In the genomic region with DNA sequence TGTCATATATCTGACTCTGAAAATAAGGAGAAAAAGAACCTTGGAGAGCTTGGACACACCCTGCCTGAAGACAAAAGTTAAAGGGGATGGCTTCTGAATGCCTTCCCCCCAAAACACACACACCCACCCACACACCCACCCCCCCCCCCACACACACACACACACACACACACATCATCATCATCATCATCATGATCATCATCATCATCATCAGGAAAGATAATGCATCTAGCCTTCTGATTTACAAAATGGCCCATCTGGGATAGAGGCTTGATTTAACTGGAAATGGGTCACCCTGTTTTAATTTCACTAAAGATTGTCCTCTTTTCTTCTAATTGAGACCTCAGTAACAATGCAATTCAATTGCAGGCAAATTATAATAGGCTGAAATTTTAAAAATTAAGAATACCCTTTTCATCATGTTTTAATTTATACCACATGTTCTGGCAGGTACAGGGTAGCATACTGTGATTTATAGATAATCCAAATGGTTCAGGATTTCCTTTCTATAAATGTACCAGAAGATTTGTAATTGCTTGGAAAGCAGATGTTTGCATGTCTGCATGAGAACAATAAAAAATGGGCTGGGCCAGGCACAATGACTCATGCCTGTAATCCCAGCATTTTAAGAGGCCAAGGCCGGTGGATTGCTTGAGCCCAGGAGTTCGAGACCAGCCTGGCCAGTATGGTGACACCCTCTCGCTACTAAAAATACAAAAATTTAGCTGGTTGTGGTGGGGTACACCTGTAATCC, we compare ENCODE assay signal across 19 cellular contexts. TPM values are rescaled to one million over a fixed set of nuclear protein-coding genes. Genes with fewer than 3 reads are reported as not detected.
DNase-seq lines count a peak whose midpoint lies in the region; ATAC-seq and TF ChIP-seq lines count a peak whose summit lies in the region.
"Had no signal": no experiment of that assay in that cellular context is flagged by ENCODE, and none has a peak within 500 bp of the region (broad histone marks: within the 10 kb centered on the region; RNA-seq: fewer than 3 reads in every experiment).

No MANE protein-coding gene starts in this region.

- no peak overlapping the region for H3K4me3 Mint-ChIP-seq in naive thymus-derived CD4-positive, alpha-beta T cell
- no peak overlapping the region for H3K4me3 Mint-ChIP-seq in mesothelial cell of epicardium
- H3K4me3 Mint-ChIP-seq: activated CD4-positive, alpha-beta T cell treated with anti-CD3 and anti-CD28 coated beads for 36 hours; stimulated activated naive B cell treated with anti-CD40 and anti-IgM and Interleukin-4, amounts not matched to agents 10 μg/mL and 1 μg/mL and 100 μg/mL, for 72 hours had no signal

- H3K9me1 ChIP-seq in IMR-90 (ENCODE audit: insufficient read depth, low read length): peaks cover 8% of the 10 kb centered on the region; the same call in 1 of the 2 replicates

- H2AK9ac ChIP-seq in IMR-90 (replicated peaks; ENCODE audit: low read depth, low read length, poor library complexity): no peak overlapping the region

- BruUV-seq in IMR-90 (replicated peaks; lab: Mats Ljungman, UMichigan): no TSS peak

- H3K9me3 Mint-ChIP-seq in naive thymus-derived CD4-positive, alpha-beta T cell: peaks cover 0 to 14% (median 3%) of the 10 kb centered on the region in 11 donors
- H3K9me3 Mint-ChIP-seq in mesothelial cell of epicardium: peaks cover 11% of the 10 kb centered on the region

- peaks cover 0 to 15% (median 8%) of the 10 kb centered on the region in 5 donors for H3K27me3 Mint-ChIP-seq in naive thymus-derived CD4-positive, alpha-beta T cell
- no peaks in the 10 kb centered on the region for H3K27me3 Mint-ChIP-seq in mesothelial cell of epicardium (ENCODE audit: low read depth)

- H3K14ac ChIP-seq in IMR-90 (replicated peaks; ENCODE audit: low read depth, low read length): no peak overlapping the region

- no peak overlapping the region for H3K18ac ChIP-seq in IMR-90 (ENCODE audit: low read depth, low read length)

- peaks cover 5% of the 10 kb centered on the region for H3K4me1 ChIP-seq in IMR-90 (ENCODE audit: control insufficient read depth, insufficient read depth, low read length)
- H3K4me1 ChIP-seq in mucosa of descending colon (ENCODE audit: low read depth): peaks cover 3% of the 10 kb centered on the region
- H3K4me1 ChIP-seq in naive thymus-derived CD4-positive, alpha-beta T cell (ENCODE audit: control insufficient read depth in 2 of 2, insufficient read depth in 2 of 2, low read length in 2 of 2): peaks cover 0 to 4% of the 10 kb centered on the region in 2 donors
- H3K4me1 ChIP-seq in Peyer's patch: peaks cover 0 to 11% (median 0%) of the 10 kb centered on the region in 4 donors

- TF ChIP-seq POLR2A in IMR-90 (IDR thresholded peaks at IDR 0.05; ENCODE audit: low read depth, low read length) (no peak), Peyer's patch (IDR thresholded peaks at IDR 0.05) (no peak)

- H3K9me3 ChIP-seq in IMR-90 (ENCODE audit: control insufficient read depth, insufficient read depth, low read length): peaks cover 2% of the 10 kb centered on the region
- peaks cover 3% of the 10 kb centered on the region for H3K9me3 ChIP-seq in mucosa of descending colon
- H3K9me3 ChIP-seq in naive thymus-derived CD4-positive, alpha-beta T cell (ENCODE audit: control insufficient read depth in 2 of 3, low read length in 3 of 3): no peaks in the 10 kb centered on the region
- peaks cover 0 to 4% (median 0%) of the 10 kb centered on the region in 4 donors for H3K9me3 ChIP-seq in Peyer's patch
- H3K9me3 ChIP-seq: adrenal gland had no signal

- H2BK120ac ChIP-seq in IMR-90 (ENCODE audit: low read depth, low read length): no peak overlapping the region

- peaks cover 13% of the 10 kb centered on the region; the same call in 1 of the 2 replicates for H4K20me1 ChIP-seq in IMR-90 (ENCODE audit: insufficient read depth, low read length)

- dilution Hi-C loops in IMR-90 (cut with HindIII; ENCODE audit: low sequenced_read_pairs, unreplicated experiment): no loop called here

- no peak for TF ChIP-seq RAD21 in IMR-90 (IDR thresholded peaks at IDR 0.05; ENCODE audit: low read length)

- H3K36me3 Mint-ChIP-seq in naive thymus-derived CD4-positive, alpha-beta T cell: peaks cover 0 to 9% (median 6%) of the 10 kb centered on the region in 5 donors
- peaks cover 13% of the 10 kb centered on the region for H3K36me3 Mint-ChIP-seq in mesothelial cell of epicardium

- TF ChIP-seq CTCF in IMR-90 (conservative IDR thresholded peaks at IDR 0.05; ENCODE audit: low read depth, low read length) (no peak), dorsolateral prefrontal cortex (IDR thresholded peaks at IDR 0.05 in 54 of 56, conservative IDR thresholded peaks at IDR 0.05 in 2 of 56; ENCODE audit: low read depth in 1 of 56, partially characterized antibody in 56 of 56) (no peak), mucosa of descending colon (IDR thresholded peaks at IDR 0.05) (no peak), Peyer's patch (IDR thresholded peaks at IDR 0.05) (no peak), mesothelial cell of epicardium (IDR thresholded peaks at IDR 0.05; ENCODE audit: unreplicated experiment) (no peak)

- intact Hi-C loops in IMR-90 (cut with micrococcal nuclease): no loop called here
- intact Hi-C loops in dorsolateral prefrontal cortex (cut with DNase I): no loop called here
- intact Hi-C loops in mucosa of descending colon (cut with DNase I, micrococcal nuclease): no loop called here
- intact Hi-C loops in naive thymus-derived CD4-positive, alpha-beta T cell (cut with micrococcal nuclease): no loop called here

- no peak overlapping the region for H2AFZ ChIP-seq in IMR-90 (replicated peaks; ENCODE audit: low read length, poor library complexity)

- H3K27ac Mint-ChIP-seq in naive thymus-derived CD4-positive, alpha-beta T cell: no peak overlapping the region
- H3K27ac Mint-ChIP-seq in mesothelial cell of epicardium: no peak overlapping the region
- H3K27ac Mint-ChIP-seq: activated CD4-positive, alpha-beta T cell treated with anti-CD3 and anti-CD28 coated beads for 36 hours; stimulated activated naive B cell treated with anti-CD40 and anti-IgM and Interleukin-4, amounts not matched to agents 10 μg/mL and 1 μg/mL and 100 μg/mL, for 72 hours had no signal

- no peak overlapping the region for H3K9ac ChIP-seq in IMR-90 (ENCODE audit: low read depth, low read length)

- H2BK15ac ChIP-seq in IMR-90 (ENCODE audit: low read depth, low read length): no peak overlapping the region

- H4K8ac ChIP-seq in IMR-90 (ENCODE audit: low read depth in 2 of 2, low read length in 2 of 2): no peak overlapping the region

- H4K91ac ChIP-seq in IMR-90 (ENCODE audit: insufficient read depth, low read depth, low read length): no peak overlapping the region

- H3K79me1 ChIP-seq in IMR-90 (ENCODE audit: low read depth in 1 of 2, low read length in 2 of 2): peaks cover 21 to 48% of the 10 kb centered on the region in 2 experiments; a peak in 3 of 4 replicates

- H3K4ac ChIP-seq in IMR-90 (ENCODE audit: low read depth, low read length): no peak overlapping the region

- H3K56ac ChIP-seq in IMR-90 (ENCODE audit: extremely low read depth, insufficient read depth, low read length): no peak overlapping the region

- no peak overlapping the region for H3K4me3 ChIP-seq in IMR-90 (ENCODE audit: insufficient read depth, low read depth, low read length)
- peak overlapping the region in 52 of 59 donors; percentile 13 to 72 (median 61) for H3K4me3 ChIP-seq in dorsolateral prefrontal cortex
- H3K4me3 ChIP-seq in mucosa of descending colon: no peak overlapping the region
- H3K4me3 ChIP-seq in naive thymus-derived CD4-positive, alpha-beta T cell (ENCODE audit: low read length): no peak overlapping the region
- no peak overlapping the region for H3K4me3 ChIP-seq in Peyer's patch
- H3K4me3 ChIP-seq: adrenal gland had no signal

- POLR2A ChIA-PET in IMR-90 (lab: Charles Lee; ENCODE audit: unreplicated experiment): no interaction called here
- POLR2A ChIA-PET in naive thymus-derived CD4-positive, alpha-beta T cell (lab: Charles Lee): no interaction called here

- H4K5ac ChIP-seq in IMR-90 (ENCODE audit: low read depth, low read length): no peak overlapping the region

- no CpG with 5 or more reads among the region's 3 CpGs for WGBS in IMR-90 (ENCODE audit: extremely low coverage in 2 of 2, insufficient read length in 1 of 2), 2 experiments

- H3K4me1 Mint-ChIP-seq in naive thymus-derived CD4-positive, alpha-beta T cell: peaks cover 0 to 4% (median 0%) of the 10 kb centered on the region in 7 donors
- peaks cover 15% of the 10 kb centered on the region for H3K4me1 Mint-ChIP-seq in mesothelial cell of epicardium
- H3K4me1 Mint-ChIP-seq: activated CD4-positive, alpha-beta T cell treated with anti-CD3 and anti-CD28 coated beads for 36 hours; stimulated activated naive B cell treated with anti-CD40 and anti-IgM and Interleukin-4, amounts not matched to agents 10 μg/mL and 1 μg/mL and 100 μg/mL, for 72 hours had no signal

- H3K36me3 ChIP-seq in IMR-90 (ENCODE audit: control insufficient read depth, insufficient read depth, low read length) (no peaks in the 10 kb centered on the region; the same call in 1 of the 2 replicates), mucosa of descending colon (ENCODE audit: low read depth) (no peaks in the 10 kb centered on the region), Peyer's patch (peaks cover 0 to 3% (median 0%) of the 10 kb centered on the region in 3 donors)
- no peaks in the 10 kb centered on the region for H3K36me3 ChIP-seq in naive thymus-derived CD4-positive, alpha-beta T cell (ENCODE audit: control insufficient read depth in 2 of 3, insufficient read depth in 3 of 3, low read length in 3 of 3)
- H3K36me3 ChIP-seq: adrenal gland had no signal

- DNase-seq in Daoy (ENCODE audit: low read depth) (peak; percentile 7), IMR-90 (peak; percentile 23), dorsolateral prefrontal cortex (no peak), mucosa of descending colon (peak in 2 of 3 donors; percentile 55 to 61), NCI-H1048 (lab: John Stamatoyannopoulos, UW) (no peak), Peyer's patch (no peak), mesothelial cell of epicardium (ENCODE audit: low spot score in 2 of 2, unreplicated experiment in 2 of 2) (no peak)
- DNase-seq in naive thymus-derived CD4-positive, alpha-beta T cell: no peak
- DNase-seq: activated CD4-positive, alpha-beta T cell treated with anti-CD3 and anti-CD28 coated beads for 36 hours; activated T-cell treated with anti-CD3 and anti-CD28 coated beads, Interleukin-2, amount 50 U/mL, for 48 hours; adrenal gland; H7; kidney; NCI-H2227 treated with DMSO at 0.1 percent for 48 hours; retina; stimulated activated CD4-positive, alpha-beta T cell treated with anti-CD3 and anti-CD28 coated beads, Interleukin-4, amount 100 ng/mL, for 24 hours; stimulated activated naive B cell treated with anti-CD40 and anti-IgM and Interleukin-4, amounts not matched to agents 10 μg/mL and 1 μg/mL and 100 μg/mL, for 72 hours; T-helper 1 cell had no signal

- no peak overlapping the region for H3K23ac ChIP-seq in IMR-90 (ENCODE audit: low read depth, low read length)

- H3K27me3 ChIP-seq in IMR-90 (ENCODE audit: control insufficient read depth, insufficient read depth, low read length) (no peaks in the 10 kb centered on the region), dorsolateral prefrontal cortex (no peaks in the 10 kb centered on the region), Peyer's patch (no peaks in the 10 kb centered on the region)
- H3K27me3 ChIP-seq in naive thymus-derived CD4-positive, alpha-beta T cell (ENCODE audit: control insufficient read depth in 2 of 2, insufficient read depth in 2 of 2, low read length in 2 of 2): peaks cover 0 to 5% of the 10 kb centered on the region in 2 donors
- H3K27me3 ChIP-seq: adrenal gland had no signal

- H3K27ac ChIP-seq in IMR-90 (ENCODE audit: insufficient read depth, low read length) (no peak overlapping the region), dorsolateral prefrontal cortex (peak overlapping the region in 54 of 59 donors; percentile 7 to 92 (median 69)), Peyer's patch (no peak overlapping the region)
- H3K27ac ChIP-seq in naive thymus-derived CD4-positive, alpha-beta T cell (ENCODE audit: low read depth, low read length): no peak overlapping the region
- H3K27ac ChIP-seq: adrenal gland, C4-2B had no signal

- in situ Hi-C loops in IMR-90 (cut with MboI; ENCODE audit: low sequenced_read_pairs): no loop called here

- H2BK5ac ChIP-seq in IMR-90 (ENCODE audit: low read depth, low read length, poor library complexity, severe bottlenecking): no peak overlapping the region

- no peak for ATAC-seq in IMR-90 (ENCODE audit: low read depth)
- ATAC-seq in mucosa of descending colon: peak; percentile 82
- ATAC-seq in naive thymus-derived CD4-positive, alpha-beta T cell: no peak
- ATAC-seq: activated CD4-positive, alpha-beta T cell treated with anti-CD3 and anti-CD28 coated beads for 36 hours; stimulated activated naive B cell treated with anti-CD40 and anti-IgM and Interleukin-4, amounts not matched to agents 10 μg/mL and 1 μg/mL and 100 μg/mL, for 72 hours had no signal

- CTCF ChIA-PET in IMR-90 (lab: Yijun Ruan, JAX): no interaction called here
- CTCF ChIA-PET in naive thymus-derived CD4-positive, alpha-beta T cell (lab: Charles Lee): no interaction called here

- H2AK5ac ChIP-seq in IMR-90 (ENCODE audit: low read depth, low read length): no peak overlapping the region

- H2BK20ac ChIP-seq in IMR-90 (ENCODE audit: low read depth, low read length): no peak overlapping the region

- H3K4me2 ChIP-seq in IMR-90 (ENCODE audit: low read depth, low read length): no peak overlapping the region

RNA-seq across cellular contexts. Expression of a gene that starts 56.5 kb away (rescaled TPM):
- total RNA-seq in Daoy (2014; rRNA removed; shearing (Covaris generic)): 6.7 and 9.9 TPM in 2 replicates
- total RNA-seq in IMR-90 (2012; rRNA removed): 52.2 and 64.2 TPM in 2 replicates
- polyA plus RNA-seq in IMR-90 (2012; rRNA removed): 15.9 and 16.0 TPM in 2 replicates
- 6.7 and 14.0 TPM in 2 replicates for polyA plus RNA-seq in IMR-90 (2012; cell fraction: cytosol; rRNA removed)
- 19.2 and 24.1 TPM in 2 replicates for polyA plus RNA-seq in IMR-90 (2012; cell fraction: nucleus; rRNA removed; ENCODE audit: low replicate concordance)
- 100 to 1,000 TPM; 287 to 703 (median 456) TPM for total RNA-seq in dorsolateral prefrontal cortex
- total RNA-seq in mucosa of descending colon: 100 to 1,000 TPM in 2 of 3 donors, 10 to 100 TPM in 1; 96.4 to 167 (median 154) TPM
- 1 to 10 TPM in 4 of 5 experiments, under 1 TPM in 1; 0.12 to 3.9 (median 2.3) TPM for total RNA-seq in naive thymus-derived CD4-positive, alpha-beta T cell
- 1 to 10 TPM in 1 of 2 donors, under 1 TPM in 1; 0.86 to 1.7 TPM for polyA plus RNA-seq in naive thymus-derived CD4-positive, alpha-beta T cell
- 100 to 1,000 TPM in 3 of 4 donors, 10 to 100 TPM in 1; 58.6 to 158 (median 144) TPM for total RNA-seq in Peyer's patch
- total RNA-seq in mesothelial cell of epicardium: 47.3 to 50.1 TPM (median 48.8 TPM) in 3 replicates

Comparison
In these comparisons a context has a peak if more than half of its experiments do, and no peak if none do; other contexts are left out.
1. DNase-seq: peak in Daoy (single experiment), IMR-90 (single experiment) and mucosa of descending colon (2 of 3); none in dorsolateral prefrontal cortex (0 of 10), naive thymus-derived CD4-positive, alpha-beta T cell (0 of 9), NCI-H1048 (single experiment), Peyer's patch (0 of 3) and mesothelial cell of epicardium (0 of 2).
2. H3K27ac ChIP-seq: peak in dorsolateral prefrontal cortex (54 of 59); none in IMR-90 (single experiment), naive thymus-derived CD4-positive, alpha-beta T cell (single experiment) and Peyer's patch (0 of 4).
3. H3K4me3 ChIP-seq: peak in dorsolateral prefrontal cortex (52 of 59); none in IMR-90 (single experiment), mucosa of descending colon (single experiment), naive thymus-derived CD4-positive, alpha-beta T cell (single experiment) and Peyer's patch (0 of 4).